Comparison of ENCODE assay signal across 1 cellular context in genomic region chr9:6015278-6016157, GRCh38.
TF ChIP-seq lines count a peak whose summit lies in the region.

RANBP6 (minus strand) TSS chr9:6015624; CDS start chr9:6015607, 17 bp downstream.

TF ChIP-seq in HEK293, 187 proteins besides CTCF, POLR2A, EP300 and RAD21 (continued from another document):
- TF ChIP-seq ZBTB1 (tag by site-specific recombination; IDR thresholded peaks at IDR 0.05) (no peak), ZBTB21 (tag by site-specific recombination; IDR thresholded peaks at IDR 0.05) (peak; percentile 46; the same call in 1 of the 2 replicates), ZNF366 (tag by site-specific recombination; conservative IDR thresholded peaks at IDR 0.05) (peak; percentile 48), HOXA7 (CRISPR knock-in tag; IDR thresholded peaks at IDR 0.05; ENCODE audit: borderline replicate concordance) (no peak), ZNF202 (tag by site-specific recombination; IDR thresholded peaks at IDR 0.05; ENCODE audit: borderline replicate concordance) (no peak), ZNF600 (tag by site-specific recombination; IDR thresholded peaks at IDR 0.05) (no peak), ZBTB17 (tag by site-specific recombination; IDR thresholded peaks at IDR 0.05) (peak; percentile 42; the same call in 1 of the 2 replicates), ZBTB26 (tag by site-specific recombination; optimal IDR thresholded peaks at IDR 0.05) (peak; percentile 21), GLI4 (tag by site-specific recombination; IDR thresholded peaks at IDR 0.05) (no peak), GLI2 (tag by site-specific recombination; IDR thresholded peaks at IDR 0.05; ENCODE audit: borderline replicate concordance, low read depth) (no peak), ZNF341 (tag by site-specific recombination; IDR thresholded peaks at IDR 0.05; ENCODE audit: low read depth) (peak; percentile 19; the same call in 1 of the 2 replicates), ZNF335 (tag by site-specific recombination; conservative IDR thresholded peaks at IDR 0.05) (peak; percentile 73; the same call in 1 of the 2 replicates), ZSCAN30 (tag by site-specific recombination; IDR thresholded peaks at IDR 0.05) (0 out of 2 replicates have a peak, but pooled peaks have one; percentile 20), SP7 (tag by site-specific recombination; IDR thresholded peaks at IDR 0.05) (peak; percentile 49), ZNF580 (tag by site-specific recombination; IDR thresholded peaks at IDR 0.05) (no peak), ZFHX2 (tag by site-specific recombination; conservative IDR thresholded peaks at IDR 0.05) (no peak), TRIM28 (IDR thresholded peaks at IDR 0.05; ENCODE audit: borderline replicate concordance, low read length) (no peak), MYNN (tag by site-specific recombination; IDR thresholded peaks at IDR 0.05; ENCODE audit: borderline replicate concordance) (no peak), WT1 (tag by site-specific recombination; IDR thresholded peaks at IDR 0.05) (0 out of 2 replicates have a peak, but pooled peaks have one; percentile 13), ZNF354C (tag by site-specific recombination; IDR thresholded peaks at IDR 0.05; ENCODE audit: borderline replicate concordance, low read depth) (no peak), ZNF629 (tag by site-specific recombination; IDR thresholded peaks at IDR 0.05) (peak; percentile 87), ZNF391 (tag by site-specific recombination; IDR thresholded peaks at IDR 0.05; ENCODE audit: borderline replicate concordance, low read depth) (no peak), GLIS2 (tag by site-specific recombination; IDR thresholded peaks at IDR 0.05) (0 out of 2 replicates have a peak, but pooled peaks have one; percentile 13), SETDB1 (IDR thresholded peaks at IDR 0.05; ENCODE audit: insufficient read length, low read length) (no peak), PRDM10 (tag by site-specific recombination; IDR thresholded peaks at IDR 0.05) (peak; percentile 84), IKZF3 (tag by site-specific recombination; IDR thresholded peaks at IDR 0.05) (no peak), ZNF658 (tag by site-specific recombination; IDR thresholded peaks at IDR 0.05) (no peak), ZFP3 (tag by site-specific recombination; IDR thresholded peaks at IDR 0.05; ENCODE audit: low read depth) (no peak), ZNF747 (tag by site-specific recombination; IDR thresholded peaks at IDR 0.05) (no peak), ZNF670 (tag by site-specific recombination; IDR thresholded peaks at IDR 0.05; ENCODE audit: low read depth) (no peak), ZNF112 (tag by site-specific recombination; IDR thresholded peaks at IDR 0.05) (no peak), ZNF76 (tag by site-specific recombination; IDR thresholded peaks at IDR 0.05; ENCODE audit: borderline replicate concordance, low read depth) (peak; percentile 10; the same call in 1 of the 2 replicates), GLIS1 (tag by site-specific recombination; IDR thresholded peaks at IDR 0.05) (no peak), SP3 (tag by site-specific recombination; IDR thresholded peaks at IDR 0.05) (peak; percentile 48; the same call in 1 of the 2 replicates), ZNF24 (tag by site-specific recombination; IDR thresholded peaks at IDR 0.05) (no peak), ZNF473 (tag by site-specific recombination; IDR thresholded peaks at IDR 0.05) (no peak), YY2 (tag by site-specific recombination; IDR thresholded peaks at IDR 0.05) (peak; percentile 89), ZNF121 (tag by site-specific recombination; IDR thresholded peaks at IDR 0.05) (no peak), KLF8 (tag by site-specific recombination; IDR thresholded peaks at IDR 0.05) (peak; percentile 36; the same call in 1 of the 2 replicates), ZXDB (tag by site-specific recombination; IDR thresholded peaks at IDR 0.05) (peak; percentile 84)
TF ChIP-seq in HEK293: peak in this region for 24.
